Comparison of ENCODE assay signal across 9 cellular contexts in the genomic region with DNA sequence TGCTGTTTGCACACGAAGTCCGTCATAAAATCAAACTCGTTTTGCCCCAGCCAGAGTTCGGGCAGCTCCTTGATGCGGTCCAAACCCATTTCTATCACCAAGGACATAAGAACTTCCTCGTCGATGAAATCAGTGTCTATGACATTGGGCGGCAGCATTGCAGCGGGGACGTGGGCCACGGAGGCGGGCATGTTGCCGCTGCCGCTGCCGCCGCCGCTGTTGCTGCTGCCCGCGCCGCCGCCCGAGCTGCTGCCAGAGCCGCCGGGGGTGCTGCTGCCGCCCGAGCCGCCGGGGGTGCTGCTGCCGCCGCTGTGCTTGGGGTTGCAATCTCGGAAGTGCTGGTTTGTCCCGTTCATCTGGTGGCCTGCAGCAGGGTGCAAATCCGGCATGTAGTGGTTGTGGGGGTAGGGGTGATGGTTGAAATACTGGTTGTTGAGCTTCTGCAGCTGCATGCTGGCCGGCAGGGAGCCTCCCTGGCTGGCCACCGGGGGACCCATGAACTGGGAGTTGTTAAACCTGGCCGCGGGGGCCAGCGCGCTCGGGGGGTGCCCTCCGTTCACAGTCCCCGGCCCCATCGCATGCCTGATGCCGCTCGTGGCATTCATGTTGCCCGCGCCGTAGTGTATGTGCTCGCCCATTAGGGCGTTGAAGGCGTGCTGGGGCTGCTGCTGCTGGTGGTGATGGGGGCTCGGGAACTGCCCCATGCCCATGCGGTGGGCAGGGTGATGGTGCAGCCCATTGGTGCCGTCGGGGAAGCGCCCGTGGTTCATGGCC. TPM values are rescaled to one million over a fixed set of nuclear protein-coding genes. Genes with fewer than 3 reads are reported as not detected.
A peak's percentile ranks its signal among the peaks of the same experiment; 100 is the strongest.
DNase-seq lines count a peak whose midpoint lies in the region; FAIRE-seq and TF ChIP-seq lines count a peak whose summit lies in the region.
"Had no signal": no experiment of that assay in that cellular context is flagged by ENCODE, and none has a peak within 500 bp of the region (broad histone marks: within the 10 kb centered on the region; RNA-seq: fewer than 3 reads in every experiment).

No MANE protein-coding gene starts in this region.

- H3K27me3 ChIP-seq in Caco-2 (replicated peaks; ENCODE audit: control insufficient read depth, insufficient read depth, low read length), result no peaks in the 10 kb centered on the region
- H3K27me3 ChIP-seq in right atrium auricular region, result no peaks in the 10 kb centered on the region

- CTCF ChIA-PET in Caco-2 (lab: Charles Lee), result interaction anchor here (1.1 kb wide), 1 partner anchor 515 kb away, joined by 3 read pairs; no protein-coding TSS in a partner anchor

- TF ChIP-seq CTCF in Caco-2 (IDR thresholded peaks at IDR 0.05; ENCODE audit: insufficient read depth in 1 of 2, low read depth in 1 of 2, low read length in 1 of 2, severe bottlenecking in 1 of 2, unreplicated experiment in 1 of 2) (peak in 1 of 2 experiments; percentile 19), GM20000 (IDR thresholded peaks at IDR 0.05; ENCODE audit: extremely low read depth, missing control alignments) (no peak), right atrium auricular region (IDR thresholded peaks at IDR 0.05) (peak in 1 of 2 donors; percentile 58), retinal pigment epithelial cell (conservative IDR thresholded peaks at IDR 0.05; ENCODE audit: low read depth, low read length) (peak; percentile 9)

- no TSS peak for BruUV-seq in Caco-2 (replicated peaks; lab: Mats Ljungman, UMichigan)

- H3K9me3 Mint-ChIP-seq in Caco-2 (ENCODE audit: unreplicated experiment) (no peaks in the 10 kb centered on the region), IgD-negative memory B cell (no peaks in the 10 kb centered on the region)

- H3K36me3 ChIP-seq in Caco-2 (ENCODE audit: control insufficient read depth, insufficient read depth, low read length), result peaks cover 3% of the 10 kb centered on the region; the same call in 1 of the 2 replicates
- peaks cover 30% of the 10 kb centered on the region for H3K36me3 ChIP-seq in right atrium auricular region

- POLR2A ChIA-PET in Caco-2 (lab: Charles Lee), result interaction anchor here (1.2 to 2.1 kb wide), 5 partner anchors 154 to 392 kb away, joined by 4 to 19 read pairs (median 10); no protein-coding TSS in a partner anchor

- peaks cover 64% of the 10 kb centered on the region for H3K36me3 Mint-ChIP-seq in Caco-2 (ENCODE audit: insufficient read depth, unreplicated experiment)
- peaks cover under 1% of the 10 kb centered on the region for H3K36me3 Mint-ChIP-seq in IgD-negative memory B cell

- H3K9me3 ChIP-seq in Caco-2 (no peaks in the 10 kb centered on the region), right atrium auricular region (no peaks in the 10 kb centered on the region)

- H3K4me1 Mint-ChIP-seq in Caco-2 (ENCODE audit: low read depth, unreplicated experiment) (peaks cover 30% of the 10 kb centered on the region), IgD-negative memory B cell (peaks cover 22 to 24% (median 23%) of the 10 kb centered on the region in 3 donors)

- no peak for FAIRE-seq in H54 (lab: Jason Lieb, UNC)
- FAIRE-seq: islet of Langerhans had no signal

- H3K4me3 Mint-ChIP-seq in Caco-2 (ENCODE audit: unreplicated experiment) (peak overlapping the region; percentile 99), IgD-negative memory B cell (peak overlapping the region; percentile 98 to 100 (median 99))

- TF ChIP-seq POLR2A in H54 (IDR thresholded peaks at IDR 0.05; ENCODE audit: low read depth, low read length), result no peak

- H3K27me3 Mint-ChIP-seq in Caco-2 (ENCODE audit: insufficient read depth, unreplicated experiment), result no peaks in the 10 kb centered on the region
- H3K27me3 Mint-ChIP-seq in IgD-negative memory B cell, result no peaks in the 10 kb centered on the region

- intact Hi-C loops in Caco-2 (cut with micrococcal nuclease; ENCODE audit: unreplicated experiment), result loop anchor here (5.0 kb wide), 2 partner anchors 509 to 734 kb away; no protein-coding TSS in a partner anchor

- peak overlapping the region; percentile 90 for H3K4me3 ChIP-seq in Caco-2 (ENCODE audit: low read depth, low read length)
- H3K4me3 ChIP-seq in right atrium auricular region, result peak overlapping the region; percentile 84 to 87
- H3K4me3 ChIP-seq in retinal pigment epithelial cell (ENCODE audit: low read length), result peak overlapping the region; percentile 99

- H3K27ac Mint-ChIP-seq in Caco-2 (ENCODE audit: unreplicated experiment) (peak overlapping the region; percentile 95), IgD-negative memory B cell (peak overlapping the region; percentile 94 to 100 (median 95))

- peak; percentile 56 to 75 for DNase-seq in Caco-2
- DNase-seq in GM20000 (ENCODE audit: low spot score), result peak; percentile 64
- peak; percentile 67 for DNase-seq in SW480 (ENCODE audit: low spot score)
- peak; percentile 43 for DNase-seq in amniotic epithelial cell (ENCODE audit: low read depth)
- DNase-seq in right atrium auricular region (ENCODE audit: low spot score), result peak; percentile 68
- no peak for DNase-seq in retinal pigment epithelial cell (ENCODE audit: low read depth)
- DNase-seq in H54 (ENCODE audit: insufficient read length, low spot score), result no peak

- peak overlapping the region; percentile 94 to 96 for H3K27ac ChIP-seq in right atrium auricular region

- peaks cover 50% of the 10 kb centered on the region for H3K4me1 ChIP-seq in Caco-2
- H3K4me1 ChIP-seq in right atrium auricular region, result peaks cover 0 to 36% of the 10 kb centered on the region in 2 donors

RNA-seq across cellular contexts. Expression of gene CITED2, which starts 1.1 kb away (rescaled TPM):
- total RNA-seq in Caco-2 (2022), result 78.0 and 78.6 TPM in 2 replicates
- polyA plus RNA-seq in IgD-negative memory B cell, result 15.8 TPM
- 100 to 1,000 TPM; 119 to 208 TPM for total RNA-seq in right atrium auricular region

Comparison
In these comparisons a context has a peak if more than half of its experiments do, and no peak if none do; other contexts are left out.
1. DNase-seq: peak in Caco-2 (2 of 2), GM20000 (single experiment), SW480 (single experiment), amniotic epithelial cell (single experiment) and right atrium auricular region (single experiment); none in retinal pigment epithelial cell (single experiment) and H54 (single experiment).
2. Peak in every context shown above with its lines, with median percentiles within 50 percentile points of each other: H3K4me3 ChIP-seq.